ENCODE assay signal across 1 cellular context in genomic region chr6:144013486-144013909, GRCh38.
TF ChIP-seq lines count a peak whose summit lies in the region.

No MANE protein-coding gene starts in this region.

TF ChIP-seq in K562, 482 proteins besides CTCF, POLR2A, EP300 and RAD21 (continued from another document):
- TF ChIP-seq ZNF398 (CRISPR knock-in tag; IDR thresholded peaks at IDR 0.05) (no peak), POU5F1 (IDR thresholded peaks at IDR 0.05; ENCODE audit: borderline replicate concordance, low read depth, low read length, partially characterized antibody) (no peak), NR2F6 (CRISPR knock-in tag; IDR thresholded peaks at IDR 0.05) (no peak), CC2D1A (IDR thresholded peaks at IDR 0.05) (peak; percentile 55; the same call in 1 of the 2 replicates), ZNF511 (CRISPR knock-in tag; IDR thresholded peaks at IDR 0.05) (no peak), SFPQ (IDR thresholded peaks at IDR 0.05; ENCODE audit: low read depth, low read length) (no peak), ZNF212 (CRISPR knock-in tag; IDR thresholded peaks at IDR 0.05) (no peak), ZNF184 (CRISPR knock-in tag; IDR thresholded peaks at IDR 0.05) (no peak), E2F5 (CRISPR knock-in tag; IDR thresholded peaks at IDR 0.05) (no peak), MXI1 (IDR thresholded peaks at IDR 0.05; ENCODE audit: low read depth, low read length) (no peak), E2F6 (IDR thresholded peaks at IDR 0.05; ENCODE audit: borderline replicate concordance in 1 of 2, extremely low read depth in 1 of 2, insufficient read depth in 1 of 2, insufficient read length in 1 of 2, low read depth in 1 of 2, low read length in 1 of 2, poor library complexity in 1 of 2, severe bottlenecking in 1 of 2) (no peak), GABPA (tag; conservative IDR thresholded peaks at IDR 0.05; ENCODE audit: low read depth) (no peak), ZNF253 (CRISPR knock-in tag; conservative IDR thresholded peaks at IDR 0.05) (no peak), HDAC2 (IDR thresholded peaks at IDR 0.05) (no peak), ZNF324 (CRISPR knock-in tag; IDR thresholded peaks at IDR 0.05) (no peak), CHD1 (IDR thresholded peaks at IDR 0.05; ENCODE audit: low read length) (no peak), BCLAF1 (IDR thresholded peaks at IDR 0.05; ENCODE audit: borderline replicate concordance in 1 of 2, control insufficient read depth in 1 of 2, low read depth in 2 of 2, low read length in 1 of 2) (no peak), HNRNPUL1 (IDR thresholded peaks at IDR 0.05; ENCODE audit: low read length) (no peak), NCOA1 (IDR thresholded peaks at IDR 0.05; ENCODE audit: low read depth) (no peak), ARID3B (CRISPR knock-in tag; IDR thresholded peaks at IDR 0.05; ENCODE audit: borderline replicate concordance) (no peak), ARID2 (IDR thresholded peaks at IDR 0.05) (peak; percentile 90; the same call in 1 of the 2 replicates), TSC22D4 (tag; IDR thresholded peaks at IDR 0.05) (no peak), HMG20A (CRISPR knock-in tag; conservative IDR thresholded peaks at IDR 0.05) (no peak), ZNF384 (IDR thresholded peaks at IDR 0.05; ENCODE audit: low read depth, low read length) (no peak)
